1 cellular context compared by ENCODE assay signal in the genomic region with DNA sequence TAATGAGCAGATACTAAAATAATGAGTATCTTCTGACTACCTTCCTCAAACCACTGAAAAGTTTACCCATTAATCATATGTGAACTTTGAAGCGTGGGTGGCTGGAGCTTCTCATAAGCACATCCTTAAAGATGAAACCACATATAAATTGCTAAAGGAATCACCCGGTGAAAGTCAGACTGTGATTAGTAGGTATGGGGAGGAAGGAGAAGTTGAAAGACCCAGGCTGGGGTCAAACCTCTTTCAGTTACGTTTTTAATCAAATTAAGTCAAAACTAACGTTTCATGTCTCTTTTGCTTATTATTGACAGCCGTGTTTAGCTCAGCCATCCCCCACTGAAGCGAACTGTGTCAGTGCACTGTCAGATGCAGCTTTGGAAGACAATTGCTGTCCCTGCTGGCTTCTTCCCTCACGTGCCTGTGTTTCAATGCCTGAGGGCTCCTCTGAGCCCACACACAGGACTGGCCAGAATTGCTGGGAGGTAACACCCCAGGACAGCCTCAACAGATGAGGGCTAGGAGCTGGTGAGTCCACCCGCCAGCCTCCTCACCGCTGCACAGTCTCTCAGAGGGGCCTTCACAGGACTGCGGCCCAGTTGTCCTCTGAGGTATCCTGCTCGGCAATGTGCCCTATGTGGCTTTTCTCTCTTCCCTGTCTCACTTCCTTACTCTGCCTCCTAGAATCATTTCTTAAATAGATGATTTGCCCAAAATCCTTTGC.
TF ChIP-seq lines count a peak whose summit lies in the region.

No MANE protein-coding gene starts in this region.

TF ChIP-seq in K562, 482 proteins besides CTCF, POLR2A, EP300 and RAD21 (continued from another document):
- TF ChIP-seq, protein P1, sequence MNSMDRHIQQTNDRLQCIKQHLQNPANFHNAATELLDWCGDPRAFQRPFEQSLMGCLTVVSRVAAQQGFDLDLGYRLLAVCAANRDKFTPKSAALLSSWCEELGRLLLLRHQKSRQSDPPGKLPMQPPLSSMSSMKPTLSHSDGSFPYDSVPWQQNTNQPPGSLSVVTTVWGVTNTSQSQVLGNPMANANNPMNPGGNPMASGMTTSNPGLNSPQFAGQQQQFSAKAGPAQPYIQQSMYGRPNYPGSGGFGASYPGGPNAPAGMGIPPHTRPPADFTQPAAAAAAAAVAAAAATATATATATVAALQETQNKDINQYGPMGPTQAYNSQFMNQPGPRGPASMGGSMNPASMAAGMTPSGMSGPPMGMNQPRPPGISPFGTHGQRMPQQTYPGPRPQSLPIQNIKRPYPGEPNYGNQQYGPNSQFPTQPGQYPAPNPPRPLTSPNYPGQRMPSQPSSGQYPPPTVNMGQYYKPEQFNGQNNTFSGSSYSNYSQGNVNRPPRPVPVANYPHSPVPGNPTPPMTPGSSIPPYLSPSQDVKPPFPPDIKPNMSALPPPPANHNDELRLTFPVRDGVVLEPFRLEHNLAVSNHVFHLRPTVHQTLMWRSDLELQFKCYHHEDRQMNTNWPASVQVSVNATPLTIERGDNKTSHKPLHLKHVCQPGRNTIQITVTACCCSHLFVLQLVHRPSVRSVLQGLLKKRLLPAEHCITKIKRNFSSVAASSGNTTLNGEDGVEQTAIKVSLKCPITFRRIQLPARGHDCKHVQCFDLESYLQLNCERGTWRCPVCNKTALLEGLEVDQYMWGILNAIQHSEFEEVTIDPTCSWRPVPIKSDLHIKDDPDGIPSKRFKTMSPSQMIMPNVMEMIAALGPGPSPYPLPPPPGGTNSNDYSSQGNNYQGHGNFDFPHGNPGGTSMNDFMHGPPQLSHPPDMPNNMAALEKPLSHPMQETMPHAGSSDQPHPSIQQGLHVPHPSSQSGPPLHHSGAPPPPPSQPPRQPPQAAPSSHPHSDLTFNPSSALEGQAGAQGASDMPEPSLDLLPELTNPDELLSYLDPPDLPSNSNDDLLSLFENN (IDR thresholded peaks at IDR 0.05; ENCODE audit: low read depth in 2 of 2, low read length in 2 of 2), result no peak
- TF ChIP-seq SAFB2 (IDR thresholded peaks at IDR 0.05; ENCODE audit: borderline replicate concordance, low read depth, low read length, severe bottlenecking) (no peak), NUFIP1 (IDR thresholded peaks at IDR 0.05; ENCODE audit: partially characterized antibody) (no peak), ARID2 (IDR thresholded peaks at IDR 0.05) (no peak), EGR1 (conservative IDR thresholded peaks at IDR 0.05) (peak; percentile 57), FOXP1 (CRISPR knock-in tag; IDR thresholded peaks at IDR 0.05) (no peak), RBM39 (optimal IDR thresholded peaks at IDR 0.05; ENCODE audit: low read depth, low read length) (no peak), ZZZ3 (IDR thresholded peaks at IDR 0.05) (no peak)
- TF ChIP-seq, protein P2, sequence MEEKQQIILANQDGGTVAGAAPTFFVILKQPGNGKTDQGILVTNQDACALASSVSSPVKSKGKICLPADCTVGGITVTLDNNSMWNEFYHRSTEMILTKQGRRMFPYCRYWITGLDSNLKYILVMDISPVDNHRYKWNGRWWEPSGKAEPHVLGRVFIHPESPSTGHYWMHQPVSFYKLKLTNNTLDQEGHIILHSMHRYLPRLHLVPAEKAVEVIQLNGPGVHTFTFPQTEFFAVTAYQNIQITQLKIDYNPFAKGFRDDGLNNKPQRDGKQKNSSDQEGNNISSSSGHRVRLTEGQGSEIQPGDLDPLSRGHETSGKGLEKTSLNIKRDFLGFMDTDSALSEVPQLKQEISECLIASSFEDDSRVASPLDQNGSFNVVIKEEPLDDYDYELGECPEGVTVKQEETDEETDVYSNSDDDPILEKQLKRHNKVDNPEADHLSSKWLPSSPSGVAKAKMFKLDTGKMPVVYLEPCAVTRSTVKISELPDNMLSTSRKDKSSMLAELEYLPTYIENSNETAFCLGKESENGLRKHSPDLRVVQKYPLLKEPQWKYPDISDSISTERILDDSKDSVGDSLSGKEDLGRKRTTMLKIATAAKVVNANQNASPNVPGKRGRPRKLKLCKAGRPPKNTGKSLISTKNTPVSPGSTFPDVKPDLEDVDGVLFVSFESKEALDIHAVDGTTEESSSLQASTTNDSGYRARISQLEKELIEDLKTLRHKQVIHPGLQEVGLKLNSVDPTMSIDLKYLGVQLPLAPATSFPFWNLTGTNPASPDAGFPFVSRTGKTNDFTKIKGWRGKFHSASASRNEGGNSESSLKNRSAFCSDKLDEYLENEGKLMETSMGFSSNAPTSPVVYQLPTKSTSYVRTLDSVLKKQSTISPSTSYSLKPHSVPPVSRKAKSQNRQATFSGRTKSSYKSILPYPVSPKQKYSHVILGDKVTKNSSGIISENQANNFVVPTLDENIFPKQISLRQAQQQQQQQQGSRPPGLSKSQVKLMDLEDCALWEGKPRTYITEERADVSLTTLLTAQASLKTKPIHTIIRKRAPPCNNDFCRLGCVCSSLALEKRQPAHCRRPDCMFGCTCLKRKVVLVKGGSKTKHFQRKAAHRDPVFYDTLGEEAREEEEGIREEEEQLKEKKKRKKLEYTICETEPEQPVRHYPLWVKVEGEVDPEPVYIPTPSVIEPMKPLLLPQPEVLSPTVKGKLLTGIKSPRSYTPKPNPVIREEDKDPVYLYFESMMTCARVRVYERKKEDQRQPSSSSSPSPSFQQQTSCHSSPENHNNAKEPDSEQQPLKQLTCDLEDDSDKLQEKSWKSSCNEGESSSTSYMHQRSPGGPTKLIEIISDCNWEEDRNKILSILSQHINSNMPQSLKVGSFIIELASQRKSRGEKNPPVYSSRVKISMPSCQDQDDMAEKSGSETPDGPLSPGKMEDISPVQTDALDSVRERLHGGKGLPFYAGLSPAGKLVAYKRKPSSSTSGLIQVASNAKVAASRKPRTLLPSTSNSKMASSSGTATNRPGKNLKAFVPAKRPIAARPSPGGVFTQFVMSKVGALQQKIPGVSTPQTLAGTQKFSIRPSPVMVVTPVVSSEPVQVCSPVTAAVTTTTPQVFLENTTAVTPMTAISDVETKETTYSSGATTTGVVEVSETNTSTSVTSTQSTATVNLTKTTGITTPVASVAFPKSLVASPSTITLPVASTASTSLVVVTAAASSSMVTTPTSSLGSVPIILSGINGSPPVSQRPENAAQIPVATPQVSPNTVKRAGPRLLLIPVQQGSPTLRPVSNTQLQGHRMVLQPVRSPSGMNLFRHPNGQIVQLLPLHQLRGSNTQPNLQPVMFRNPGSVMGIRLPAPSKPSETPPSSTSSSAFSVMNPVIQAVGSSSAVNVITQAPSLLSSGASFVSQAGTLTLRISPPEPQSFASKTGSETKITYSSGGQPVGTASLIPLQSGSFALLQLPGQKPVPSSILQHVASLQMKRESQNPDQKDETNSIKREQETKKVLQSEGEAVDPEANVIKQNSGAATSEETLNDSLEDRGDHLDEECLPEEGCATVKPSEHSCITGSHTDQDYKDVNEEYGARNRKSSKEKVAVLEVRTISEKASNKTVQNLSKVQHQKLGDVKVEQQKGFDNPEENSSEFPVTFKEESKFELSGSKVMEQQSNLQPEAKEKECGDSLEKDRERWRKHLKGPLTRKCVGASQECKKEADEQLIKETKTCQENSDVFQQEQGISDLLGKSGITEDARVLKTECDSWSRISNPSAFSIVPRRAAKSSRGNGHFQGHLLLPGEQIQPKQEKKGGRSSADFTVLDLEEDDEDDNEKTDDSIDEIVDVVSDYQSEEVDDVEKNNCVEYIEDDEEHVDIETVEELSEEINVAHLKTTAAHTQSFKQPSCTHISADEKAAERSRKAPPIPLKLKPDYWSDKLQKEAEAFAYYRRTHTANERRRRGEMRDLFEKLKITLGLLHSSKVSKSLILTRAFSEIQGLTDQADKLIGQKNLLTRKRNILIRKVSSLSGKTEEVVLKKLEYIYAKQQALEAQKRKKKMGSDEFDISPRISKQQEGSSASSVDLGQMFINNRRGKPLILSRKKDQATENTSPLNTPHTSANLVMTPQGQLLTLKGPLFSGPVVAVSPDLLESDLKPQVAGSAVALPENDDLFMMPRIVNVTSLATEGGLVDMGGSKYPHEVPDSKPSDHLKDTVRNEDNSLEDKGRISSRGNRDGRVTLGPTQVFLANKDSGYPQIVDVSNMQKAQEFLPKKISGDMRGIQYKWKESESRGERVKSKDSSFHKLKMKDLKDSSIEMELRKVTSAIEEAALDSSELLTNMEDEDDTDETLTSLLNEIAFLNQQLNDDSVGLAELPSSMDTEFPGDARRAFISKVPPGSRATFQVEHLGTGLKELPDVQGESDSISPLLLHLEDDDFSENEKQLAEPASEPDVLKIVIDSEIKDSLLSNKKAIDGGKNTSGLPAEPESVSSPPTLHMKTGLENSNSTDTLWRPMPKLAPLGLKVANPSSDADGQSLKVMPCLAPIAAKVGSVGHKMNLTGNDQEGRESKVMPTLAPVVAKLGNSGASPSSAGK (IDR thresholded peaks at IDR 0.05), result no peak
TF ChIP-seq in K562: peak in this region for 3.
